Comparison of ENCODE assay signal across 1 cellular context in genomic region chr10:42691361-42692120, GRCh38.
TF ChIP-seq lines count a peak whose summit lies in the region.

No MANE protein-coding gene starts in this region.

TF ChIP-seq in GM23338, 12 proteins besides CTCF, POLR2A, EP300 and RAD21 (continued from another document):
- TF ChIP-seq REST (IDR thresholded peaks at IDR 0.05; ENCODE audit: unreplicated experiment) (no peak), ZNF114 (CRISPR knock-in tag; IDR thresholded peaks at IDR 0.05) (no peak), POLR2AphosphoS5 (IDR thresholded peaks at IDR 0.05; ENCODE audit: low read depth) (no peak), CREB1 (CRISPR knock-in tag; IDR thresholded peaks at IDR 0.05; ENCODE audit: low read depth) (no peak), JUNB (IDR thresholded peaks at IDR 0.05; ENCODE audit: unreplicated experiment) (no peak), EZH2phosphoT487 (IDR thresholded peaks at IDR 0.05; ENCODE audit: unreplicated experiment) (no peak)
